ENCODE assay signal across 22 cellular contexts in genomic region chr10:127132434-127132833, GRCh38.
"Had no signal": no experiment of that assay in that cellular context is flagged by ENCODE, and none has a peak within 500 bp of the region (broad histone marks: within the 10 kb centered on the region; RNA-seq: fewer than 3 reads in every experiment).

No MANE protein-coding gene starts in this region.

- H3K27ac Mint-ChIP-seq: activated B cell treated with CpG ODN at 0.5 μM for 24 hours; activated CD4-positive, alpha-beta memory T cell treated with anti-CD3 and anti-CD28 coated beads for 36 hours; activated CD4-positive, alpha-beta T cell treated with anti-CD3 and anti-CD28 coated beads, Interleukin-2, amount 10 ng/mL, durations not matched to agents 7 days and 5 days; activated naive CD8-positive, alpha-beta T cell treated with anti-CD3 and anti-CD28 coated beads for 36 hours; activated T-helper 17 cell treated with anti-CD3 and anti-CD28 coated beads, Interleukin-2, amount 50 U/mL, for 72 hours; T-helper 17 cell had no signal

- H3K36me3 ChIP-seq: breast epithelium had no signal

- DNase-seq: activated B cell treated with CpG ODN at 0.5 μM for 24 hours; activated CD4-positive, alpha-beta memory T cell treated with anti-CD3 and anti-CD28 coated beads for 36 hours; activated CD4-positive, alpha-beta T cell treated with anti-CD3 and anti-CD28 coated beads, Interleukin-2, amount 10 ng/mL, durations not matched to agents 7 days and 5 days; activated gamma-delta T cell treated with Interleukin-2 at 50 U/mL for 16 hours; activated naive CD4-positive, alpha-beta T cell treated with anti-CD3 and anti-CD28 coated beads, Interleukin-2, amount 10 ng/mL, durations not matched to agents 7 days and 5 days; activated naive CD8-positive, alpha-beta T cell treated with anti-CD3 and anti-CD28 coated beads for 36 hours; activated T-cell treated with anti-CD3 and anti-CD28 coated beads for 4 hours; activated T-cell treated with anti-CD3 and anti-CD28 coated beads, Interleukin-2, amount 50 U/mL, for 48 hours; anterior cingulate cortex; central memory CD4-positive, alpha-beta T cell; Kasumi-1; KBM-7; NCI-H1105 treated with DMSO at 0.1 percent for 48 hours; NCI-H1436 treated with DMSO at 0.1 percent for 48 hours; NCI-H187; NCI-H345; NCI-H524; SIG-M5; T-helper 17 cell; T-helper 9 cell had no signal

- H3K9me3 Mint-ChIP-seq: activated CD4-positive, alpha-beta T cell treated with anti-CD3 and anti-CD28 coated beads, Interleukin-2, amount 10 ng/mL, durations not matched to agents 7 days and 5 days; activated naive CD8-positive, alpha-beta T cell treated with anti-CD3 and anti-CD28 coated beads for 36 hours; activated T-helper 17 cell treated with anti-CD3 and anti-CD28 coated beads, Interleukin-2, amount 50 U/mL, for 72 hours had no signal

- H3K36me3 Mint-ChIP-seq: activated CD4-positive, alpha-beta memory T cell treated with anti-CD3 and anti-CD28 coated beads for 36 hours; activated naive CD4-positive, alpha-beta T cell treated with anti-CD3 and anti-CD28 coated beads, Interleukin-2, amount 10 ng/mL, durations not matched to agents 7 days and 5 days; activated naive CD8-positive, alpha-beta T cell treated with anti-CD3 and anti-CD28 coated beads for 36 hours had no signal

- H3K27ac ChIP-seq: breast epithelium had no signal

- H3K4me3 ChIP-seq: breast epithelium had no signal

- H3K4me3 Mint-ChIP-seq: activated B cell treated with CpG ODN at 0.5 μM for 24 hours; activated CD4-positive, alpha-beta memory T cell treated with anti-CD3 and anti-CD28 coated beads for 36 hours; activated CD4-positive, alpha-beta T cell treated with anti-CD3 and anti-CD28 coated beads, Interleukin-2, amount 10 ng/mL, durations not matched to agents 7 days and 5 days; activated naive CD4-positive, alpha-beta T cell treated with anti-CD3 and anti-CD28 coated beads, Interleukin-2, amount 10 ng/mL, durations not matched to agents 7 days and 5 days; activated naive CD8-positive, alpha-beta T cell treated with anti-CD3 and anti-CD28 coated beads for 36 hours; activated T-helper 17 cell treated with anti-CD3 and anti-CD28 coated beads, Interleukin-2, amount 50 U/mL, for 72 hours; T-helper 17 cell had no signal

- H3K4me1 Mint-ChIP-seq: activated CD4-positive, alpha-beta T cell treated with anti-CD3 and anti-CD28 coated beads, Interleukin-2, amount 10 ng/mL, durations not matched to agents 7 days and 5 days; activated naive CD4-positive, alpha-beta T cell treated with anti-CD3 and anti-CD28 coated beads, Interleukin-2, amount 10 ng/mL, durations not matched to agents 7 days and 5 days; activated naive CD8-positive, alpha-beta T cell treated with anti-CD3 and anti-CD28 coated beads for 36 hours; activated T-helper 17 cell treated with anti-CD3 and anti-CD28 coated beads, Interleukin-2, amount 50 U/mL, for 72 hours; T-helper 17 cell had no signal

- H3K27me3 Mint-ChIP-seq: activated B cell treated with CpG ODN at 0.5 μM for 24 hours; activated CD4-positive, alpha-beta memory T cell treated with anti-CD3 and anti-CD28 coated beads for 36 hours; activated CD4-positive, alpha-beta T cell treated with anti-CD3 and anti-CD28 coated beads, Interleukin-2, amount 10 ng/mL, durations not matched to agents 7 days and 5 days; activated naive CD4-positive, alpha-beta T cell treated with anti-CD3 and anti-CD28 coated beads, Interleukin-2, amount 10 ng/mL, durations not matched to agents 7 days and 5 days; activated naive CD8-positive, alpha-beta T cell treated with anti-CD3 and anti-CD28 coated beads for 36 hours; activated T-helper 17 cell treated with anti-CD3 and anti-CD28 coated beads, Interleukin-2, amount 50 U/mL, for 72 hours; T-helper 17 cell had no signal

- H3K4me1 ChIP-seq: breast epithelium had no signal

- H3K9me3 ChIP-seq: breast epithelium had no signal

- H3K27me3 ChIP-seq: breast epithelium had no signal

- ATAC-seq: activated T-helper 17 cell treated with anti-CD3 and anti-CD28 coated beads, Interleukin-2, amount 50 U/mL, for 72 hours; T-helper 17 cell had no signal
